14 cellular contexts compared by ENCODE assay signal in the genomic region with DNA sequence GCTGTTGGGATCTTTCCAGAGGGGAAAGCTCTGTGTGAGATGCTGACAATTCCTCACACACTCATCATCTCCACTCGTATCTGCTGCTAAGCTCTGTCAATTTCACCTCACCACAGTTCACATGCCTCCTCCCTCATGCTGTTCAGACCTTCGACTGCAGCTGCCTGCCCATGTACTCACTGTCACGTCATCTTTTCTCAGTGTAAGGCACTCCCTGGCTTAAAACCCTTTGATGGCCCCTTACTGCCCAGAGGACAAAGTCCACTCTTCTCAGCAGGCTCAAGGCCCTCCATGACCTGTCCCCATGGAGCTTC. TPM values are rescaled to one million over a fixed set of nuclear protein-coding genes. Genes with fewer than 3 reads are reported as not detected.
DNase-seq lines count a peak whose midpoint lies in the region; TF ChIP-seq lines count a peak whose summit lies in the region.
"Had no signal": no experiment of that assay in that cellular context is flagged by ENCODE, and none has a peak within 500 bp of the region (broad histone marks: within the 10 kb centered on the region; RNA-seq: fewer than 3 reads in every experiment).

No MANE protein-coding gene starts in this region.

- no peaks in the 10 kb centered on the region for H3K9me3 Mint-ChIP-seq in immature natural killer cell

- H3K27ac ChIP-seq in Peyer's patch (peak overlapping the region in 3 of 4 donors; percentile 48 to 79 (median 49)), temporal lobe (ENCODE audit: low read depth, low read length) (peak overlapping the region; percentile 27)
- H3K27ac ChIP-seq: cardiac muscle cell, upper lobe of left lung had no signal

- no peaks in the 10 kb centered on the region for H3K27me3 ChIP-seq in Peyer's patch
- H3K27me3 ChIP-seq: cardiac muscle cell, upper lobe of left lung had no signal

- H3K4me1 ChIP-seq in Peyer's patch, result peaks cover 0 to 25% (median 3%) of the 10 kb centered on the region in 4 donors
- H3K4me1 ChIP-seq: upper lobe of left lung had no signal

- peaks cover 0 to 1% (median 0%) of the 10 kb centered on the region in 3 donors for H3K27me3 Mint-ChIP-seq in immature natural killer cell (ENCODE audit: low read depth in 3 of 3)

- no peaks in the 10 kb centered on the region for H3K4me1 Mint-ChIP-seq in immature natural killer cell

- H3K36me3 Mint-ChIP-seq in immature natural killer cell, result no peaks in the 10 kb centered on the region

- no peak overlapping the region for H3K4me3 ChIP-seq in Peyer's patch
- H3K4me3 ChIP-seq: cardiac muscle cell, upper lobe of left lung had no signal

- H3K27ac Mint-ChIP-seq in immature natural killer cell, result no peak overlapping the region

- H3K9me3 ChIP-seq in Peyer's patch, result no peaks in the 10 kb centered on the region
- H3K9me3 ChIP-seq: upper lobe of left lung had no signal

- H3K36me3 ChIP-seq in Peyer's patch, result peaks cover 0 to 23% (median 0%) of the 10 kb centered on the region in 3 donors
- H3K36me3 ChIP-seq: cardiac muscle cell, upper lobe of left lung had no signal

- H3K4me3 Mint-ChIP-seq in immature natural killer cell, result no peak overlapping the region

- no peak for TF ChIP-seq CTCF in Peyer's patch (IDR thresholded peaks at IDR 0.05)

- peak in 1 of 2 donors; percentile 28 for TF ChIP-seq POLR2A in Peyer's patch (IDR thresholded peaks at IDR 0.05)

- DNase-seq in NCI-H510A treated with DMSO at 0.1 percent for 48 hours (lab: John Stamatoyannopoulos, UW) (peak; percentile 51), NCI-H510A (lab: John Stamatoyannopoulos, UW) (no peak), Peyer's patch (peak in 2 of 3 donors; percentile 64 to 82), hepatic stellate cell (ENCODE audit: low spot score) (peak; percentile 37), OCI-M1 (lab: John Stamatoyannopoulos, UW) (no peak), immature natural killer cell (no peak), NCI-H2196 (lab: John Stamatoyannopoulos, UW; ENCODE audit: unreplicated experiment) (no peak)
- DNase-seq: activated CD8-positive, alpha-beta memory T cell treated with anti-CD3 and anti-CD28 coated beads for 24 hours; activated gamma-delta T cell; Calu3 had no signal

RNA-seq across cellular contexts. Expression of gene USH1C, which starts 12.4 kb away (rescaled TPM):
- total RNA-seq in Peyer's patch, result 100 to 1,000 TPM in 3 of 4 donors, 10 to 100 TPM in 1; 90.8 to 302 (median 245) TPM
- total RNA-seq in temporal lobe, result 0.49 TPM
- polyA plus RNA-seq in immature natural killer cell, result not detected
- total RNA-seq: H4 had no signal
- polyA plus RNA-seq: cardiac muscle cell had no signal

RNA-seq across cellular contexts. Expression of gene OTOG, which starts 15.3 kb away (rescaled TPM):
- total RNA-seq in Peyer's patch (under 1 TPM in 1 of 4 donors, not detected in 3; 0.09 TPM), temporal lobe (under 0.01 TPM)
- not detected for polyA plus RNA-seq in immature natural killer cell
- total RNA-seq: Calu3, H4, upper lobe of left lung had no signal
- polyA plus RNA-seq: cardiac muscle cell had no signal

RNA-seq across cellular contexts. Expression of gene ABCC8, which starts 55.1 kb away (rescaled TPM):
- total RNA-seq in Peyer's patch (100 to 1,000 TPM in 1 of 4 donors, 10 to 100 TPM in 2, 1 to 10 TPM in 1; 7.4 to 301 (median 19.2) TPM), temporal lobe (11.3 TPM)
- not detected for polyA plus RNA-seq in immature natural killer cell
- total RNA-seq: H4 had no signal

Comparison
In these comparisons a context has a peak if more than half of its experiments do, and no peak if none do; other contexts are left out.
1. DNase-seq: peak in NCI-H510A treated with DMSO at 0.1 percent for 48 hours (single experiment), Peyer's patch (2 of 3) and hepatic stellate cell (single experiment); none in NCI-H510A (single experiment), OCI-M1 (single experiment), immature natural killer cell (0 of 3) and NCI-H2196 (single experiment).
2. RNA of gene USH1C, which starts 12.4 kb away (total RNA-seq): 90.8 to 302 TPM in Peyer's patch; 0.49 TPM in temporal lobe (single experiment); every median in the first group is over 10 times any median in the second.